20 cellular contexts compared by ENCODE assay signal in genomic region chr12:85831327-85831990, GRCh38. TPM values are rescaled to one million over a fixed set of nuclear protein-coding genes. Genes with fewer than 3 reads are reported as not detected.
A peak's percentile ranks its signal among the peaks of the same experiment; 100 is the strongest.
DNase-seq lines count a peak whose midpoint lies in the region; ATAC-seq and TF ChIP-seq lines count a peak whose summit lies in the region.
"Had no signal": no experiment of that assay in that cellular context is flagged by ENCODE, and none has a peak within 500 bp of the region (broad histone marks: within the 10 kb centered on the region; RNA-seq: fewer than 3 reads in every experiment).

No MANE protein-coding gene starts in this region.

- WGBS in mammary epithelial cell (ENCODE audit: low coverage, missing lambda C conversion rate): 10% methylated on average over 2 of the region's 2 CpGs

- no peak for TF ChIP-seq POLR2A in breast epithelium (IDR thresholded peaks at IDR 0.05)

- H3K4me3 ChIP-seq in mammary epithelial cell (replicated peaks in 1 of 3; ENCODE audit: insufficient read depth in 1 of 3, low read depth in 2 of 3, low read length in 3 of 3) (peak overlapping the region; percentile 9 to 17 (median 11)), breast epithelium (no peak overlapping the region), SK-N-MC (no peak overlapping the region), retinal pigment epithelial cell (ENCODE audit: low read length) (no peak overlapping the region)

- H4K20me1 ChIP-seq in mammary epithelial cell (ENCODE audit: insufficient read depth, low read length): no peaks in the 10 kb centered on the region

- H3K27ac ChIP-seq in mammary epithelial cell (ENCODE audit: insufficient read depth, low read depth, low read length) (peak overlapping the region; percentile 34), breast epithelium (peak overlapping the region in 1 of 2 donors; percentile 13), SK-N-MC (no peak overlapping the region), foreskin keratinocyte (peak overlapping the region; percentile 6)
- H3K27ac ChIP-seq: C4-2B had no signal

- CTCF ChIA-PET in mammary epithelial cell (lab: Charles Lee; ENCODE audit: low non-redundant PET): interaction anchor here (0.6 kb wide), 1 partner anchor 363 kb away, joined by 8 read pairs; no protein-coding TSS in a partner anchor

- intact Hi-C loops in mammary epithelial cell (cut with micrococcal nuclease) (no loop called here), breast epithelium (cut with DNase I; ENCODE audit: low total_unique reads) (no loop called here)

- dilution Hi-C loops in mammary epithelial cell (cut with HindIII; ENCODE audit: low sequenced_read_pairs): no loop called here

- no peak for TF ChIP-seq CTCF in mammary epithelial cell (conservative IDR thresholded peaks at IDR 0.05 in 1 of 2, IDR thresholded peaks at IDR 0.05 in 1 of 2; ENCODE audit: extremely low read depth in 1 of 2, insufficient read depth in 1 of 2, low read depth in 1 of 2, low read length in 2 of 2)
- no peak for TF ChIP-seq CTCF in breast epithelium (IDR thresholded peaks at IDR 0.05)
- TF ChIP-seq CTCF in foreskin keratinocyte (conservative IDR thresholded peaks at IDR 0.05): no peak
- TF ChIP-seq CTCF in retinal pigment epithelial cell (conservative IDR thresholded peaks at IDR 0.05; ENCODE audit: low read depth, low read length): no peak

- no peak overlapping the region for H3K9ac ChIP-seq in mammary epithelial cell (ENCODE audit: insufficient read depth, low read length)
- no peak overlapping the region for H3K9ac ChIP-seq in SK-N-MC (ENCODE audit: insufficient read length)

- H3K4me1 ChIP-seq in mammary epithelial cell (ENCODE audit: insufficient read depth, low read length): peaks cover 42% of the 10 kb centered on the region
- H3K4me1 ChIP-seq in breast epithelium: no peaks in the 10 kb centered on the region
- H3K4me1 ChIP-seq in foreskin keratinocyte: peaks cover 58% of the 10 kb centered on the region

- no TSS peak for BruUV-seq in mammary epithelial cell (replicated peaks; lab: Mats Ljungman, UMichigan)

- no peaks in the 10 kb centered on the region for H3K36me3 ChIP-seq in mammary epithelial cell (ENCODE audit: insufficient read depth, low read length)
- no peaks in the 10 kb centered on the region for H3K36me3 ChIP-seq in breast epithelium
- no peaks in the 10 kb centered on the region for H3K36me3 ChIP-seq in SK-N-MC (ENCODE audit: insufficient read depth, low read length)

- H3K79me2 ChIP-seq in mammary epithelial cell (ENCODE audit: insufficient read depth, low read length): peaks cover 71% of the 10 kb centered on the region

- in situ Hi-C loops in mammary epithelial cell (cut with MboI; ENCODE audit: low sequenced_read_pairs in 2 of 2): no loop called here

- ATAC-seq in foreskin keratinocyte (no peak), HG02885 (IDR thresholded peaks at IDR 0.05; ENCODE audit: poor library complexity, unreplicated experiment) (no peak), GM21786 (IDR thresholded peaks at IDR 0.05; ENCODE audit: unreplicated experiment) (no peak), HG02870 (IDR thresholded peaks at IDR 0.05; ENCODE audit: unreplicated experiment) (no peak)
- ATAC-seq: Right ventricle myocardium inferior had no signal

- DNase-seq in mammary epithelial cell (no peak), breast epithelium (ENCODE audit: low spot score in 2 of 2) (no peak), SK-N-MC (ENCODE audit: low read depth, low spot score) (peak; percentile 71), foreskin keratinocyte (no peak), retinal pigment epithelial cell (ENCODE audit: low read depth) (peak; percentile 60)
- DNase-seq: Calu3; CD8-positive, alpha-beta memory T cell; DMS153; Kasumi-1; NCI-H1436; NCI-H187 treated with DMSO at 0.1 percent for 48 hours; NCI-H524 treated with DMSO at 0.1 percent for 48 hours had no signal

- no peak overlapping the region for H2AFZ ChIP-seq in mammary epithelial cell (ENCODE audit: low read depth, low read length)

- H3K9me3 ChIP-seq in mammary epithelial cell (replicated peaks; ENCODE audit: insufficient read depth, low read length) (no peaks in the 10 kb centered on the region), breast epithelium (no peaks in the 10 kb centered on the region), SK-N-MC (ENCODE audit: low read depth, low read length) (no peaks in the 10 kb centered on the region)

- peak overlapping the region; percentile 65 for H3K4me2 ChIP-seq in mammary epithelial cell (ENCODE audit: insufficient read depth, low read depth, low read length)

- H3K27me3 ChIP-seq in mammary epithelial cell (ENCODE audit: insufficient read depth, low read length) (no peaks in the 10 kb centered on the region), breast epithelium (no peaks in the 10 kb centered on the region), foreskin keratinocyte (no peaks in the 10 kb centered on the region)

RNA-seq across cellular contexts. Expression of gene RASSF9, which starts 4.8 kb away (rescaled TPM):
- 10 to 100 TPM in 1 of 2 donors, 1 to 10 TPM in 1; 7.1 to 13.5 TPM for total RNA-seq in mammary epithelial cell
- 2.6 TPM for polyA plus RNA-seq in mammary epithelial cell
- 6.0 TPM for polyA minus RNA-seq in mammary epithelial cell
- total RNA-seq in breast epithelium: 1 to 10 TPM; 2.2 to 2.9 (median 2.9) TPM
- 2.0 and 2.7 TPM in 2 replicates for total RNA-seq in foreskin keratinocyte
- 0.51 and 0.74 TPM in 2 replicates for polyA plus RNA-seq in foreskin keratinocyte
- total RNA-seq: CD8-positive, alpha-beta memory T cell had no signal
- polyA plus RNA-seq: CD8-positive, alpha-beta memory T cell had no signal

RNA-seq across cellular contexts. Expression of gene NTS, which starts 42.6 kb away (rescaled TPM):
- total RNA-seq in mammary epithelial cell: not detected
- not detected for polyA plus RNA-seq in mammary epithelial cell
- not detected for polyA minus RNA-seq in mammary epithelial cell
- total RNA-seq in breast epithelium: 10 to 100 TPM in 1 of 3 donors, under 1 TPM in 1, not detected in 1; 0.64 to 10.2 TPM
- total RNA-seq in foreskin keratinocyte: not detected in 2 replicates
- polyA plus RNA-seq in foreskin keratinocyte: not detected in 2 replicates
- total RNA-seq: A172; Calu3; CD8-positive, alpha-beta memory T cell; Daoy; MCF 10A; Right ventricle myocardium inferior had no signal
- polyA plus RNA-seq: CD8-positive, alpha-beta memory T cell had no signal

Comparison
In these comparisons a context has a peak if more than half of its experiments do, and no peak if none do; other contexts are left out.
1. H3K4me3 ChIP-seq: peak in mammary epithelial cell (3 of 3); none in breast epithelium (0 of 3), SK-N-MC (single experiment) and retinal pigment epithelial cell (single experiment).
2. DNase-seq: peak in SK-N-MC (single experiment) and retinal pigment epithelial cell (single experiment); none in mammary epithelial cell (single experiment), breast epithelium (0 of 2) and foreskin keratinocyte (0 of 2).